Comparison of ENCODE assay signal across 1 cellular context in the genomic region with DNA sequence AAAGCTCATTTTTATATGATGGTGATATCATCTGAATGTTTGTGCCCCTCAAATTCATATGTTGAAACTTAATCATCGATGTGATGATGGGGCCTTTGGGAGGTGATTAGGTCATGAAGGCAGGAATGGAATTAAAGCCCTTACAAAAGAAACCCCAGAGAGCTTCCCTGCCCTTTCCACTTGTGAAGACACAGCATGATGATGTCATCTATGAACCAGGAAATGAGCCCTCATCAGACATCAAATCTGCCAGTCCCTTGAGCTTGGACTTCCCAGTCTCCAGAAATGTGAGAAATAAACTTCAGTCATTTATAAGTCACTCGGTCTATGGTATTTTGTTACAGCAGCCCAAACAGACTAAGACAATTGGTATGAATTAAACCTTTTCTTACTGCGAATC.
TF ChIP-seq lines count a peak whose summit lies in the region.

No MANE protein-coding gene starts in this region.

TF ChIP-seq in H1, 55 proteins besides CTCF, POLR2A, EP300 and RAD21 (continued from another document):
- no peak for TF ChIP-seq POLR2AphosphoS5 (IDR thresholded peaks at IDR 0.05; ENCODE audit: low read depth, low read length)
- no peak for TF ChIP-seq RNF2 (IDR thresholded peaks at IDR 0.05; ENCODE audit: borderline replicate concordance, low read depth, low read length, missing control alignments, poor library complexity, severe bottlenecking)
- TF ChIP-seq BCL11A (IDR thresholded peaks at IDR 0.05; ENCODE audit: low read depth in 2 of 2, low read length in 2 of 2): no peak
- no peak for TF ChIP-seq SRF (IDR thresholded peaks at IDR 0.05; ENCODE audit: low read depth, low read length)
- no peak for TF ChIP-seq ZNF274 (IDR thresholded peaks at IDR 0.05; ENCODE audit: borderline replicate concordance, extremely low read depth, low read length)
- TF ChIP-seq CREB1 (IDR thresholded peaks at IDR 0.05): no peak
- TF ChIP-seq, protein P1, sequence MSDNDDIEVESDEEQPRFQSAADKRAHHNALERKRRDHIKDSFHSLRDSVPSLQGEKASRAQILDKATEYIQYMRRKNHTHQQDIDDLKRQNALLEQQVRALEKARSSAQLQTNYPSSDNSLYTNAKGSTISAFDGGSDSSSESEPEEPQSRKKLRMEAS (IDR thresholded peaks at IDR 0.05): no peak
- TF ChIP-seq SIRT6 (IDR thresholded peaks at IDR 0.05; ENCODE audit: low read length): no peak
- no peak for TF ChIP-seq EGR1 (IDR thresholded peaks at IDR 0.05; ENCODE audit: borderline replicate concordance, low read depth, low read length)
- TF ChIP-seq MAFK (IDR thresholded peaks at IDR 0.05; ENCODE audit: low read depth, low read length): no peak
